ENCODE assay signal across 17 cellular contexts in genomic region chr9:21557428-21557768, GRCh38.
A peak's percentile ranks its signal among the peaks of the same experiment; 100 is the strongest.
DNase-seq lines count a peak whose midpoint lies in the region; ATAC-seq and TF ChIP-seq lines count a peak whose summit lies in the region.
"Had no signal": no experiment of that assay in that cellular context is flagged by ENCODE, and none has a peak within 500 bp of the region (broad histone marks: within the 10 kb centered on the region; RNA-seq: fewer than 3 reads in every experiment).

No MANE protein-coding gene starts in this region.

- ATAC-seq in Panc1 (no peak), aorta (ENCODE audit: low FRiP score) (no peak)
- ATAC-seq: esophagus mucosa, GM12878 had no signal

- TF ChIP-seq CTCF in BJ (IDR thresholded peaks at IDR 0.05; ENCODE audit: insufficient read depth, low read depth, low read length) = no peak
- no peak for TF ChIP-seq CTCF in Panc1 (IDR thresholded peaks at IDR 0.05)
- no peak for TF ChIP-seq CTCF in osteoblast (IDR thresholded peaks at IDR 0.05; ENCODE audit: extremely low read depth, low read depth, low read length)
- TF ChIP-seq CTCF in A673 (conservative IDR thresholded peaks at IDR 0.05; ENCODE audit: low read depth, low read length) = no peak

- peaks cover 47% of the 10 kb centered on the region for H3K4me1 ChIP-seq in Panc1 (ENCODE audit: control insufficient read depth, insufficient read depth, low read length)
- H3K4me1 ChIP-seq in osteoblast (ENCODE audit: insufficient read depth, low read length) = peaks cover 34% of the 10 kb centered on the region
- no peaks in the 10 kb centered on the region for H3K4me1 ChIP-seq in aorta (ENCODE audit: control insufficient read depth in 1 of 2, insufficient read depth in 2 of 2, low read length in 2 of 2)
- H3K4me1 ChIP-seq in CD4-positive, alpha-beta memory T cell (ENCODE audit: insufficient read depth, low read length) = peaks cover 16% of the 10 kb centered on the region
- H3K4me1 ChIP-seq in A673 (ENCODE audit: insufficient read depth, low read length, poor library complexity, severe bottlenecking) = no peaks in the 10 kb centered on the region
- H3K4me1 ChIP-seq: HAP-1 had no signal

- H3K9me3 ChIP-seq in Panc1 (ENCODE audit: control insufficient read depth, insufficient read depth, low read depth, low read length) (no peaks in the 10 kb centered on the region), osteoblast (ENCODE audit: low read depth, low read length) (no peaks in the 10 kb centered on the region), aorta (ENCODE audit: control insufficient read depth, low read length) (no peaks in the 10 kb centered on the region), A673 (ENCODE audit: low read depth, low read length, poor library complexity, severe bottlenecking) (no peaks in the 10 kb centered on the region)
- H3K9me3 ChIP-seq in CD4-positive, alpha-beta memory T cell (ENCODE audit: control insufficient read depth in 1 of 2, low read length in 2 of 2) = no peaks in the 10 kb centered on the region
- H3K9me3 ChIP-seq: HAP-1, SK-N-SH had no signal

- H3K27me3 ChIP-seq in BJ (ENCODE audit: control insufficient read depth, insufficient read depth, low read length) (no peaks in the 10 kb centered on the region), Panc1 (ENCODE audit: control insufficient read depth, insufficient read depth, low read length) (no peaks in the 10 kb centered on the region), osteoblast (ENCODE audit: insufficient read depth, low read length) (no peaks in the 10 kb centered on the region), aorta (ENCODE audit: control insufficient read depth in 1 of 2, insufficient read depth in 2 of 2, low read length in 1 of 2) (no peaks in the 10 kb centered on the region), A673 (replicated peaks; ENCODE audit: insufficient read depth, low read depth, low read length, poor library complexity) (peaks cover 91% of the 10 kb centered on the region)
- peaks cover 32% of the 10 kb centered on the region for H3K27me3 ChIP-seq in CD4-positive, alpha-beta memory T cell (ENCODE audit: insufficient read depth, low read length)

- no peak overlapping the region for H3K27ac Mint-ChIP-seq in CD4-positive, alpha-beta memory T cell

- no peak overlapping the region for H2AFZ ChIP-seq in osteoblast (ENCODE audit: low read length)

- peaks cover 22 to 23% of the 10 kb centered on the region in 2 donors for H3K27me3 Mint-ChIP-seq in CD4-positive, alpha-beta memory T cell

- H3K79me2 ChIP-seq in osteoblast (ENCODE audit: insufficient read depth, low read length) = peaks cover 86% of the 10 kb centered on the region

- intact Hi-C loops in Panc1 (cut with micrococcal nuclease; ENCODE audit: unreplicated experiment) (loop anchor here (10.0 kb wide), 1 partner anchor 53 kb away; no protein-coding TSS in a partner anchor), aorta (cut with DNase I) (no loop called here), A673 (cut with micrococcal nuclease; ENCODE audit: unreplicated experiment) (no loop called here), cardiac septum (cut with DNase I) (no loop called here)
- intact Hi-C loops in CD4-positive, alpha-beta memory T cell (cut with micrococcal nuclease) = loop anchor here (5.0 to 10.0 kb wide), 3 partner anchors 53 to 230 kb away; no protein-coding TSS in a partner anchor

- peak overlapping the region; percentile 89 for H3K4me3 ChIP-seq in BJ (ENCODE audit: low read depth, low read length)
- H3K4me3 ChIP-seq in Panc1 (ENCODE audit: low read depth in 2 of 2, low read length in 2 of 2) = peak overlapping the region; percentile 74 to 76; a peak in 3 of 4 replicates
- H3K4me3 ChIP-seq in osteoblast (ENCODE audit: insufficient read depth, low read length) = peak overlapping the region; percentile 75
- no peak overlapping the region for H3K4me3 ChIP-seq in aorta (ENCODE audit: low read length in 2 of 2)
- no peak overlapping the region for H3K4me3 ChIP-seq in CD4-positive, alpha-beta memory T cell (ENCODE audit: low read length in 2 of 2)
- H3K4me3 ChIP-seq in A673 (ENCODE audit: low read depth, low read length, poor library complexity, severe bottlenecking) = no peak overlapping the region
- H3K4me3 ChIP-seq: BLaER1, GM12878, HAP-1 had no signal

- H3K9me3 Mint-ChIP-seq in CD4-positive, alpha-beta memory T cell = peaks cover 0 to 2% (median 0%) of the 10 kb centered on the region in 8 donors

- in situ Hi-C loops in Panc1 (cut with HindIII; ENCODE audit: low pct_unique_long_range_greater_than_20kb, low sequenced_read_pairs) = loop anchor here (10.0 kb wide), 1 partner anchor 117 kb away; no protein-coding TSS in a partner anchor

- H4K20me1 ChIP-seq in osteoblast (ENCODE audit: insufficient read depth, low read length) = no peaks in the 10 kb centered on the region
- H4K20me1 ChIP-seq: BLaER1 had no signal

- CTCF ChIA-PET in BJ (lab: Yijun Ruan, JAX) (interaction anchor here (0.8 to 1.1 kb wide), 3 partner anchors 18 to 151 kb away, joined by 3 read pairs; no protein-coding TSS in a partner anchor), Panc1 (lab: Charles Lee) (no interaction called here), A673 (lab: Charles Lee) (no interaction called here)
- CTCF ChIA-PET in CD4-positive, alpha-beta memory T cell (lab: Charles Lee; ENCODE audit: partially characterized antibody) = interaction anchor here (0.8 to 1.4 kb wide), 2 partner anchors 152 to 256 kb away, joined by 3 read pairs; no protein-coding TSS in a partner anchor

- BruUV-seq in Panc1 (replicated peaks; lab: Mats Ljungman, UMichigan) = no TSS peak
- no TSS peak for BruUV-seq in A673 (replicated peaks; lab: Mats Ljungman, UMichigan)

- H3K4me2 ChIP-seq in osteoblast (ENCODE audit: insufficient read depth, low read length) = peak overlapping the region; percentile 84
- H3K4me2 ChIP-seq: BLaER1, KMS-11, SK-N-SH had no signal

- peaks cover 8 to 16% (median 12%) of the 10 kb centered on the region in 4 donors for H3K4me1 Mint-ChIP-seq in CD4-positive, alpha-beta memory T cell

- peaks cover under 1 to 4% of the 10 kb centered on the region in 2 donors for H3K36me3 Mint-ChIP-seq in CD4-positive, alpha-beta memory T cell

- POLR2A ChIA-PET in BJ (lab: Charles Lee) (no interaction called here), Panc1 (lab: Charles Lee) (interaction anchor here (0.6 to 1.5 kb wide), 2 partner anchors 22 kb away, joined by 3 read pairs; no protein-coding TSS in a partner anchor), A673 (lab: Charles Lee; ENCODE audit: low non-redundant PET) (no interaction called here)
- POLR2A ChIA-PET in CD4-positive, alpha-beta memory T cell (lab: Charles Lee; ENCODE audit: partially characterized antibody) = no interaction called here

- H3K4me3 Mint-ChIP-seq in CD4-positive, alpha-beta memory T cell = peak overlapping the region in 1 of 8 donors; percentile 35

- DNase-seq in BJ (ENCODE audit: low read depth) (no peak), Panc1 (ENCODE audit: low read depth, low spot score) (no peak), epithelial cell of prostate (ENCODE audit: low read depth, low spot score) (no peak), osteoblast (ENCODE audit: insufficient read length, low spot score, missing footprints) (no peak), aorta (no peak), A673 (ENCODE audit: low spot score) (no peak), cardiac septum (ENCODE audit: low spot score) (no peak)
- no peak for DNase-seq in CD4-positive, alpha-beta memory T cell
- DNase-seq: activated naive CD4-positive, alpha-beta T cell treated with Interleukin-2 at 50 U/mL for 16 hours; NCI-H1436; NCI-H446 treated with DMSO at 0.1 percent for 48 hours; SK-N-SH had no signal

- H3K36me3 ChIP-seq in BJ (ENCODE audit: control insufficient read depth, insufficient read depth, low read length) (no peaks in the 10 kb centered on the region), Panc1 (ENCODE audit: control insufficient read depth, insufficient read depth, low read length) (peaks cover 10% of the 10 kb centered on the region), osteoblast (ENCODE audit: insufficient read depth, low read length) (no peaks in the 10 kb centered on the region), aorta (ENCODE audit: control insufficient read depth in 1 of 2, insufficient read depth in 2 of 2, low read length in 1 of 2) (no peaks in the 10 kb centered on the region), A673 (ENCODE audit: insufficient read depth, low read length, poor library complexity, severe bottlenecking) (no peaks in the 10 kb centered on the region)
- no peaks in the 10 kb centered on the region for H3K36me3 ChIP-seq in CD4-positive, alpha-beta memory T cell (ENCODE audit: insufficient read depth, low read length)
- H3K36me3 ChIP-seq: BLaER1, HAP-1 had no signal

- 82 to 89% methylated on average over 1 of the region's 1 CpG for WGBS in aorta, 2 donors

- H3K27ac ChIP-seq in Panc1 (ENCODE audit: low read length) = peak overlapping the region; percentile 99
- H3K27ac ChIP-seq in epithelial cell of prostate = peak overlapping the region; percentile 96
- H3K27ac ChIP-seq in osteoblast (ENCODE audit: low read depth, low read length) = peak overlapping the region; percentile 94
- no peak overlapping the region for H3K27ac ChIP-seq in aorta (ENCODE audit: low read depth in 1 of 2, low read length in 2 of 2)
- H3K27ac ChIP-seq in CD4-positive, alpha-beta memory T cell (ENCODE audit: low read depth, low read length) = no peak overlapping the region
- H3K27ac ChIP-seq in A673 (ENCODE audit: low read depth, low read length, poor library complexity, severe bottlenecking) = no peak overlapping the region
- H3K27ac ChIP-seq: BLaER1, KMS-11 had no signal

Comparison
In these comparisons a context has a peak if more than half of its experiments do, and no peak if none do; other contexts are left out.
1. H3K4me3 ChIP-seq: peak in BJ (single experiment), Panc1 (2 of 2) and osteoblast (single experiment); none in aorta (0 of 2), CD4-positive, alpha-beta memory T cell (0 of 2) and A673 (single experiment).
2. H3K27ac ChIP-seq: peak in Panc1 (single experiment), epithelial cell of prostate (single experiment) and osteoblast (single experiment); none in aorta (0 of 2), CD4-positive, alpha-beta memory T cell (single experiment) and A673 (single experiment).
3. CTCF ChIA-PET loops: an anchor here in BJ (0.8 to 1.1 kb wide) and CD4-positive, alpha-beta memory T cell (0.8 to 1.4 kb wide); none called in Panc1 and A673.
4. intact Hi-C loops: an anchor here in Panc1 (10.0 kb wide) and CD4-positive, alpha-beta memory T cell (5.0 to 10.0 kb wide); none called in aorta, A673 and cardiac septum.